Comparison of ENCODE assay signal across 1 cellular context in genomic region chr3:32454731-32455608, GRCh38.
A peak's percentile ranks its signal among the peaks of the same experiment; 100 is the strongest.
TF ChIP-seq lines count a peak whose summit lies in the region.

No MANE protein-coding gene starts in this region.

TF ChIP-seq in K562, 482 proteins besides CTCF, POLR2A, EP300 and RAD21 (continued from another document):
- peak; percentile 41; the same call in 1 of the 2 replicates for TF ChIP-seq PKNOX1 (IDR thresholded peaks at IDR 0.05)
- no peak for TF ChIP-seq DMBX1 (CRISPR knock-in tag; IDR thresholded peaks at IDR 0.05; ENCODE audit: borderline replicate concordance)
- TF ChIP-seq FOXA3 (CRISPR knock-in tag; conservative IDR thresholded peaks at IDR 0.05 in 1 of 2, IDR thresholded peaks at IDR 0.05 in 1 of 2) = peak in 1 of 2 experiments; percentile 44; a peak in 2 of 4 replicates
- TF ChIP-seq IRF9 (tag; IDR thresholded peaks at IDR 0.05) = no peak
- TF ChIP-seq PBX2 (CRISPR knock-in tag; IDR thresholded peaks at IDR 0.05; ENCODE audit: low read depth) = no peak
- peak; percentile 25; the same call in 1 of the 2 replicates for TF ChIP-seq PBX2 (tag; conservative IDR thresholded peaks at IDR 0.05; ENCODE audit: low read depth)
- no peak for TF ChIP-seq HCFC1 (IDR thresholded peaks at IDR 0.05; ENCODE audit: low read depth, low read length)
- TF ChIP-seq HMGXB4 (CRISPR knock-in tag; IDR thresholded peaks at IDR 0.05) = no peak
- no peak for TF ChIP-seq VEZF1 (CRISPR knock-in tag; IDR thresholded peaks at IDR 0.05)
- no peak for TF ChIP-seq GATAD2B (IDR thresholded peaks at IDR 0.05; ENCODE audit: borderline replicate concordance)
- no peak for TF ChIP-seq E2F5 (CRISPR knock-in tag; IDR thresholded peaks at IDR 0.05)
- no peak for TF ChIP-seq KDM4B (IDR thresholded peaks at IDR 0.05; ENCODE audit: borderline replicate concordance in 2 of 2, low read depth in 1 of 2)
- TF ChIP-seq ZBTB12 (CRISPR knock-in tag; IDR thresholded peaks at IDR 0.05) = no peak
- no peak for TF ChIP-seq MEF2A (IDR thresholded peaks at IDR 0.05; ENCODE audit: control insufficient read depth, low read depth, low read length)
- no peak for TF ChIP-seq ZNF407 (IDR thresholded peaks at IDR 0.05; ENCODE audit: low read depth)
- TF ChIP-seq MEIS2 (IDR thresholded peaks at IDR 0.05; ENCODE audit: partially characterized antibody) = peak; percentile 28
- no peak for TF ChIP-seq RBM25 (IDR thresholded peaks at IDR 0.05; ENCODE audit: low read depth, low read length, severe bottlenecking)
- no peak for TF ChIP-seq ERF (CRISPR knock-in tag; IDR thresholded peaks at IDR 0.05)
- TF ChIP-seq ATF2 (CRISPR knock-in tag; IDR thresholded peaks at IDR 0.05) = no peak
- no peak for TF ChIP-seq COPS2 (conservative IDR thresholded peaks at IDR 0.05)
- no peak for TF ChIP-seq ZNF232 (CRISPR knock-in tag; IDR thresholded peaks at IDR 0.05)
- TF ChIP-seq POLR3G (IDR thresholded peaks at IDR 0.05; ENCODE audit: extremely low read depth, insufficient read length, insufficient replicate concordance) = no peak
- no peak for TF ChIP-seq MAFF (IDR thresholded peaks at IDR 0.05; ENCODE audit: low read length)
- no peak for TF ChIP-seq ZNF717 (CRISPR knock-in tag; IDR thresholded peaks at IDR 0.05)
